18 cellular contexts compared by ENCODE assay signal in the genomic region with DNA sequence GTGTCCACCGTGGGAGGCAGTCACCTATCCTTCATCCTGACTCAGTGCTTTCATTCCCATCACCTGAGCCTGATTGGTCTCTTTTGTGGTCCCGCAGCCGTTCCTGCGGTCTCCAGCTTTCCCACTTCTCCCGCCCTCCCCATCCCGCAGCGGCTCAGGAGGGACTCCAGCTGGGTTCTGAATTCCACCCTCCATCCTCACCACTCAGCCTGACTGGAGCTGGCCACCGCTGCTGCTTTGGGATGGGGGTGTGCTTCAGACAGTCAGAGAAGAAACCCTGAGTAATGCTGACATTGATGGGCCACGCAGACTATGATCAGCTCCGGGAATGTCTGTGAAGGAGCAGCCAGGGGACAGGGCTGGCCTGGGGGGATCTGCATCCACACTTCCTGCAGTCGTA. TPM values are rescaled to one million over a fixed set of nuclear protein-coding genes. Genes with fewer than 3 reads are reported as not detected.
A peak's percentile ranks its signal among the peaks of the same experiment; 100 is the strongest.
DNase-seq lines count a peak whose midpoint lies in the region; ATAC-seq and TF ChIP-seq lines count a peak whose summit lies in the region.
"Had no signal": no experiment of that assay in that cellular context is flagged by ENCODE, and none has a peak within 500 bp of the region (broad histone marks: within the 10 kb centered on the region; RNA-seq: fewer than 3 reads in every experiment).

No MANE protein-coding gene starts in this region.

- no peak for DNase-seq in Caco-2
- DNase-seq in WTC11 (ENCODE audit: low spot score) = peak; percentile 40
- peak; percentile 41 for DNase-seq in neural progenitor cell (ENCODE audit: low spot score)
- DNase-seq in RWPE1 (ENCODE audit: low spot score) = no peak
- DNase-seq in SHP77 (lab: John Stamatoyannopoulos, UW) = no peak
- DNase-seq in SW480 (ENCODE audit: low spot score) = no peak
- DNase-seq: BE2C; CD4-positive, alpha-beta T cell; DMS153; GF-D8; GM23248; KBM-7; NCI-H1105; NCI-H1694; NCI-H2081 treated with DMSO at 0.1 percent for 48 hours; NK-92 treated with Interleukin-12 subunit alpha and Interleukin-12 subunit beta, amount 100 ng/mL, for 24 hours had no signal

- intact Hi-C loops in Caco-2 (cut with micrococcal nuclease; ENCODE audit: unreplicated experiment) = no loop called here

- ATAC-seq in WTC11 = peak; percentile 15
- ATAC-seq in gastroesophageal sphincter = no peak
- no peak for ATAC-seq in GM18520 (IDR thresholded peaks at IDR 0.05; ENCODE audit: unreplicated experiment)

- peaks cover 9% of the 10 kb centered on the region for H3F3A ChIP-seq in neural progenitor cell (ENCODE audit: low read depth)

- no peak for TF ChIP-seq POLR2A in gastroesophageal sphincter (IDR thresholded peaks at IDR 0.05)

- H3K4me2 ChIP-seq in neural progenitor cell = no peak overlapping the region

- H3K36me3 Mint-ChIP-seq in Caco-2 (ENCODE audit: insufficient read depth, unreplicated experiment) (no peaks in the 10 kb centered on the region), WTC11 (no peaks in the 10 kb centered on the region), neural progenitor cell (peaks cover 4% of the 10 kb centered on the region)

- H3K9ac ChIP-seq in neural progenitor cell = no peak overlapping the region
- H3K9ac ChIP-seq: GM23248 had no signal

- H3K27me3 ChIP-seq in Caco-2 (replicated peaks; ENCODE audit: control insufficient read depth, insufficient read depth, low read length) = no peaks in the 10 kb centered on the region
- no peaks in the 10 kb centered on the region for H3K27me3 ChIP-seq in gastroesophageal sphincter
- no peaks in the 10 kb centered on the region for H3K27me3 ChIP-seq in neural progenitor cell
- H3K27me3 ChIP-seq: BE2C had no signal

- H3K27ac ChIP-seq in gastroesophageal sphincter (peak overlapping the region in 3 of 4 donors; percentile 76 to 80 (median 79)), neural progenitor cell (no peak overlapping the region), RWPE1 (no peak overlapping the region)
- H3K27ac ChIP-seq: GM23248 had no signal

- H2AFZ ChIP-seq in neural progenitor cell (replicated peaks) = no peak overlapping the region
- H2AFZ ChIP-seq: GM23248 had no signal

- H3K79me2 ChIP-seq in neural progenitor cell (ENCODE audit: low read depth) = no peaks in the 10 kb centered on the region

- H3K4me1 ChIP-seq in Caco-2 = 0 out of 2 replicates have a peak, but pooled peaks cover 6% of the 10 kb centered on the region
- peaks cover 7 to 82% (median 8%) of the 10 kb centered on the region in 3 donors for H3K4me1 ChIP-seq in gastroesophageal sphincter
- H3K4me1 ChIP-seq in neural progenitor cell = peaks cover 23% of the 10 kb centered on the region
- H3K4me1 ChIP-seq: BE2C had no signal

- no peaks in the 10 kb centered on the region for H4K20me1 ChIP-seq in neural progenitor cell (ENCODE audit: low read depth)

- H3K27me3 Mint-ChIP-seq in Caco-2 (ENCODE audit: insufficient read depth, unreplicated experiment) = no peaks in the 10 kb centered on the region
- no peaks in the 10 kb centered on the region; the same call in 1 of the 2 replicates for H3K27me3 Mint-ChIP-seq in WTC11 (ENCODE audit: low read depth)
- H3K27me3 Mint-ChIP-seq in neural progenitor cell (ENCODE audit: insufficient read depth, low read depth) = peaks cover 4% of the 10 kb centered on the region

- CTCF ChIA-PET in Caco-2 (lab: Charles Lee) = no interaction called here
- CTCF ChIA-PET in WTC11 (lab: Charles Lee) = interaction anchor here (0.9 to 1.0 kb wide), 2 partner anchors 8 to 65 kb away, joined by 3 read pairs; no protein-coding TSS in a partner anchor
- CTCF ChIA-PET in RWPE1 (lab: Yijun Ruan, JAX) = no interaction called here

- no peak overlapping the region for H3K4me3 Mint-ChIP-seq in Caco-2 (ENCODE audit: unreplicated experiment)
- no peak overlapping the region for H3K4me3 Mint-ChIP-seq in WTC11
- no peak overlapping the region for H3K4me3 Mint-ChIP-seq in neural progenitor cell
- H3K4me3 Mint-ChIP-seq: CD4-positive, alpha-beta T cell had no signal

- BruUV-seq in Caco-2 (replicated peaks; lab: Mats Ljungman, UMichigan) = no TSS peak

- H3K36me3 ChIP-seq in Caco-2 (ENCODE audit: control insufficient read depth, insufficient read depth, low read length) = no peaks in the 10 kb centered on the region
- no peaks in the 10 kb centered on the region for H3K36me3 ChIP-seq in gastroesophageal sphincter
- no peaks in the 10 kb centered on the region for H3K36me3 ChIP-seq in neural progenitor cell
- H3K36me3 ChIP-seq: BE2C had no signal

- H3K9me3 Mint-ChIP-seq in Caco-2 (ENCODE audit: unreplicated experiment) (no peaks in the 10 kb centered on the region), WTC11 (no peaks in the 10 kb centered on the region), neural progenitor cell (no peaks in the 10 kb centered on the region)
- H3K9me3 Mint-ChIP-seq: CD4-positive, alpha-beta T cell had no signal

- WGBS in gastroesophageal sphincter (ENCODE audit: low coverage in 1 of 2), 2 donors = 72 to 83% methylated on average over 3 to 6 of the region's 11 CpGs

- H3K4me3 ChIP-seq in Caco-2 (ENCODE audit: low read depth, low read length) (no peak overlapping the region), gastroesophageal sphincter (no peak overlapping the region), neural progenitor cell (no peak overlapping the region)
- H3K4me3 ChIP-seq: GM23248 had no signal

- no peaks in the 10 kb centered on the region for H3K9me3 ChIP-seq in Caco-2
- H3K9me3 ChIP-seq in gastroesophageal sphincter = no peaks in the 10 kb centered on the region
- H3K9me3 ChIP-seq in neural progenitor cell (ENCODE audit: low read depth) = no peaks in the 10 kb centered on the region
- H3K9me3 ChIP-seq: BE2C had no signal

- no peak for TF ChIP-seq EP300 in gastroesophageal sphincter (IDR thresholded peaks at IDR 0.05)

- H3K4me1 Mint-ChIP-seq in Caco-2 (ENCODE audit: low read depth, unreplicated experiment) (peaks cover 6% of the 10 kb centered on the region), WTC11 (peaks cover 58% of the 10 kb centered on the region), neural progenitor cell (peaks cover 39% of the 10 kb centered on the region)

- POLR2A ChIA-PET in Caco-2 (lab: Charles Lee) = no interaction called here
- POLR2A ChIA-PET in WTC11 (lab: Charles Lee) = no interaction called here
- POLR2A ChIA-PET in RWPE1 (lab: Yijun Ruan, JAX; ENCODE audit: low non-redundant PET) = no interaction called here

- no peak for TF ChIP-seq CTCF in Caco-2 (IDR thresholded peaks at IDR 0.05; ENCODE audit: insufficient read depth in 1 of 2, low read depth in 1 of 2, low read length in 1 of 2, severe bottlenecking in 1 of 2, unreplicated experiment in 1 of 2)
- TF ChIP-seq CTCF in WTC11 (IDR thresholded peaks at IDR 0.05) = no peak
- no peak for TF ChIP-seq CTCF in gastroesophageal sphincter (IDR thresholded peaks at IDR 0.05)
- no peak for TF ChIP-seq CTCF in neural progenitor cell (IDR thresholded peaks at IDR 0.05)
- TF ChIP-seq CTCF in RWPE1 (conservative IDR thresholded peaks at IDR 0.05; ENCODE audit: low read depth) = no peak

- H3K27ac Mint-ChIP-seq in Caco-2 (ENCODE audit: unreplicated experiment) = peak overlapping the region; percentile 23
- H3K27ac Mint-ChIP-seq in WTC11 = no peak overlapping the region
- H3K27ac Mint-ChIP-seq in neural progenitor cell = no peak overlapping the region
- H3K27ac Mint-ChIP-seq: CD4-positive, alpha-beta T cell had no signal

TF ChIP-seq in WTC11, 78 proteins besides CTCF, POLR2A, EP300 and RAD21:
- no peak for TF ChIP-seq TEAD4 (CRISPR knock-in tag; IDR thresholded peaks at IDR 0.05)
- TF ChIP-seq, protein P1, sequence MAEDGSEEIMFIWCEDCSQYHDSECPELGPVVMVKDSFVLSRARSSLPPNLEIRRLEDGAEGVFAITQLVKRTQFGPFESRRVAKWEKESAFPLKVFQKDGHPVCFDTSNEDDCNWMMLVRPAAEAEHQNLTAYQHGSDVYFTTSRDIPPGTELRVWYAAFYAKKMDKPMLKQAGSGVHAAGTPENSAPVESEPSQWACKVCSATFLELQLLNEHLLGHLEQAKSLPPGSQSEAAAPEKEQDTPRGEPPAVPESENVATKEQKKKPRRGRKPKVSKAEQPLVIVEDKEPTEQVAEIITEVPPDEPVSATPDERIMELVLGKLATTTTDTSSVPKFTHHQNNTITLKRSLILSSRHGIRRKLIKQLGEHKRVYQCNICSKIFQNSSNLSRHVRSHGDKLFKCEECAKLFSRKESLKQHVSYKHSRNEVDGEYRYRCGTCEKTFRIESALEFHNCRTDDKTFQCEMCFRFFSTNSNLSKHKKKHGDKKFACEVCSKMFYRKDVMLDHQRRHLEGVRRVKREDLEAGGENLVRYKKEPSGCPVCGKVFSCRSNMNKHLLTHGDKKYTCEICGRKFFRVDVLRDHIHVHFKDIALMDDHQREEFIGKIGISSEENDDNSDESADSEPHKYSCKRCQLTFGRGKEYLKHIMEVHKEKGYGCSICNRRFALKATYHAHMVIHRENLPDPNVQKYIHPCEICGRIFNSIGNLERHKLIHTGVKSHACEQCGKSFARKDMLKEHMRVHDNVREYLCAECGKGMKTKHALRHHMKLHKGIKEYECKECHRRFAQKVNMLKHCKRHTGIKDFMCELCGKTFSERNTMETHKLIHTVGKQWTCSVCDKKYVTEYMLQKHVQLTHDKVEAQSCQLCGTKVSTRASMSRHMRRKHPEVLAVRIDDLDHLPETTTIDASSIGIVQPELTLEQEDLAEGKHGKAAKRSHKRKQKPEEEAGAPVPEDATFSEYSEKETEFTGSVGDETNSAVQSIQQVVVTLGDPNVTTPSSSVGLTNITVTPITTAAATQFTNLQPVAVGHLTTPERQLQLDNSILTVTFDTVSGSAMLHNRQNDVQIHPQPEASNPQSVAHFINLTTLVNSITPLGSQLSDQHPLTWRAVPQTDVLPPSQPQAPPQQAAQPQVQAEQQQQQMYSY (CRISPR knock-in tag; IDR thresholded peaks at IDR 0.05) = peak; percentile 61

RNA-seq across cellular contexts. Expression of a gene that starts 46.0 kb away (rescaled TPM):
- total RNA-seq in Caco-2 (2022) (not detected in 2 replicates), WTC11 (2021) (0.09 to 0.26 TPM (median 0.14 TPM) in 3 replicates), gastroesophageal sphincter (under 1 TPM in 2 of 4 donors, not detected in 2; 0.62 to 0.96 TPM), neural progenitor cell (ENCODE audit: low replicate concordance) (not detected in 2 replicates)
- total RNA-seq: CD4-positive, alpha-beta T cell; GM23248 had no signal

Comparison
In these comparisons a context has a peak if more than half of its experiments do, and no peak if none do; other contexts are left out.
1. DNase-seq: peak in WTC11 (single experiment) and neural progenitor cell (single experiment); none in Caco-2 (0 of 2), RWPE1 (single experiment), SHP77 (0 of 2) and SW480 (single experiment).
2. H3K27ac ChIP-seq: peak in gastroesophageal sphincter (3 of 4); none in neural progenitor cell (single experiment) and RWPE1 (single experiment).